In the genomic region with DNA sequence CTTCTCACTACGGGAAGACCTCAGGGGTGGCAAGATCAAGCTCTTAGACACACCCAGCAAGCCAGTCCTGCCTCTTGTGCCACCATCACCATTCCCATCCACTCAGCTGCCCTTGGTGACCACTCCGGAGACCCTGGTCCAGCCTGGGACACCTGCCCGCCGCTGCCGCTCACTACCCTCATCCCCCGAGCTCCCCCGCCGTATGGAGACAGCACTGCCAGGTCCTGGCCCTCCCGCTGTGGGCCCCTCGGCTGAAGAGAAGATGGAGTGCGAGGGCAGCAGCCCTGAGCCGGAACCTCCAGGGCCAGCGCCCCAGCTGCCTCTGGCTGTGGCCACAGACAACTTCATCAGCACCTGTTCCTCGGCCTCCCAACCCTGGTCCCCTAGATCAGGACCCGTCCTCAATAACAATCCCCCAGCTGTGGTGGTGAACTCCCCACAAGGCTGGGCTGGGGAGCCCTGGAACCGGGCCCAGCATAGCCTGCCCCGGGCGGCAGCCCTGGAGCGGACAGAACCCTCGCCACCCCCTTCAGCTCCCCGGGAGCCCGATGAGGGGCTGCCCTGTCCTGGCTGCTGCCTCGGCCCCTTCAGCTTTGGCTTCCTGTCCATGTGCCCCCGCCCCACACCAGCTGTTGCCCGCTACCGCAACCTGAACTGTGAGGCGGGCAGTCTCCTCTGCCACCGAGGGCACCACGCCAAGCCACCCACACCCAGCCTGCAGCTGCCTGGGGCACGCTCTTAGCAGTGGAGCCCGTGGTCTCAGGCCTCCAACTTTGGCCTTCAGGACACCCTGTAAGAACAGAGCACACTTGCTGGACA, we compare ENCODE assay signal across 18 cellular contexts. TPM values are rescaled to one million over a fixed set of nuclear protein-coding genes. Genes with fewer than 3 reads are reported as not detected.
DNase-seq lines count a peak whose midpoint lies in the region; ATAC-seq and TF ChIP-seq lines count a peak whose summit lies in the region.
"Had no signal": no experiment of that assay in that cellular context is flagged by ENCODE, and none has a peak within 500 bp of the region (broad histone marks: within the 10 kb centered on the region; RNA-seq: fewer than 3 reads in every experiment).

No MANE protein-coding gene starts in this region.

- no peak overlapping the region for H3K4me3 Mint-ChIP-seq in stimulated activated memory B cell treated with anti-CD40 and anti-IgM and Interleukin-4, amounts not matched to agents 10 μg/mL and 1 μg/mL and 100 μg/mL, for 72 hours
- H3K4me3 Mint-ChIP-seq: H9 had no signal

- DNase-seq in LHCN-M2 (ENCODE audit: low read depth) (peak; percentile 93), coronary artery (ENCODE audit: low spot score) (peak; percentile 73), skeletal muscle cell (ENCODE audit: low read depth) (peak; percentile 53), germinal center (ENCODE audit: low spot score) (no peak), ecto neural progenitor cell (ENCODE audit: low spot score) (no peak), NCI-H2107 treated with DMSO at 0.1 percent for 48 hours (lab: John Stamatoyannopoulos, UW; ENCODE audit: unreplicated experiment) (no peak)
- DNase-seq: DMS153, EL, H9, NCI-H1048, NCI-H2107, NCI-H446, PC-9 had no signal

- H3K27me3 Mint-ChIP-seq in stimulated activated memory B cell treated with anti-CD40 and anti-IgM and Interleukin-4, amounts not matched to agents 10 μg/mL and 1 μg/mL and 100 μg/mL, for 72 hours, result no peaks in the 10 kb centered on the region

- H3K27ac ChIP-seq in coronary artery, result peak overlapping the region in 1 of 2 donors; percentile 5
- H3K27ac ChIP-seq: PC-9, SK-N-MC had no signal

- H3K27ac Mint-ChIP-seq in stimulated activated memory B cell treated with anti-CD40 and anti-IgM and Interleukin-4, amounts not matched to agents 10 μg/mL and 1 μg/mL and 100 μg/mL, for 72 hours, result no peak overlapping the region
- H3K27ac Mint-ChIP-seq: H9 had no signal

- no peak for TF ChIP-seq CTCF in coronary artery (IDR thresholded peaks at IDR 0.05)

- H3K4me3 ChIP-seq in coronary artery, result no peak overlapping the region
- H3K4me3 ChIP-seq in skeletal muscle cell (ENCODE audit: low read depth, low read length), result no peak overlapping the region
- H3K4me3 ChIP-seq: BLaER1 treated with 17β-estradiol and CSF1 and Interleukin-3, amounts not matched to agents 10 nM and 100 nM; PC-9; SK-N-MC had no signal

- H3K4me1 Mint-ChIP-seq in stimulated activated memory B cell treated with anti-CD40 and anti-IgM and Interleukin-4, amounts not matched to agents 10 μg/mL and 1 μg/mL and 100 μg/mL, for 72 hours, result peaks cover 49% of the 10 kb centered on the region

- peaks cover 30% of the 10 kb centered on the region for H3K36me3 Mint-ChIP-seq in stimulated activated memory B cell treated with anti-CD40 and anti-IgM and Interleukin-4, amounts not matched to agents 10 μg/mL and 1 μg/mL and 100 μg/mL, for 72 hours

- no peaks in the 10 kb centered on the region for H3K9me3 Mint-ChIP-seq in stimulated activated memory B cell treated with anti-CD40 and anti-IgM and Interleukin-4, amounts not matched to agents 10 μg/mL and 1 μg/mL and 100 μg/mL, for 72 hours
- H3K9me3 Mint-ChIP-seq: H9 had no signal

- no peak for ATAC-seq in stimulated activated memory B cell treated with anti-CD40 and anti-IgM and Interleukin-4, amounts not matched to agents 10 μg/mL and 1 μg/mL and 100 μg/mL, for 72 hours

RNA-seq across cellular contexts. Expression of a gene that starts 4.1 kb away (rescaled TPM):
- total RNA-seq in LHCN-M2 (2014; rRNA removed), result 21.7 and 26.8 TPM in 2 replicates
- polyA plus RNA-seq in LHCN-M2 (2012), result 37.5 TPM

RNA-seq across cellular contexts. Expression of a gene that starts 9.0 kb away (rescaled TPM):
- 1.2 and 1.4 TPM in 2 replicates for total RNA-seq in LHCN-M2 (2014; rRNA removed)
- 0.95 TPM for polyA plus RNA-seq in LHCN-M2 (2012)
- total RNA-seq: HT-29 had no signal

RNA-seq across cellular contexts. Expression of a gene that starts 41.5 kb away (rescaled TPM):
- total RNA-seq in LHCN-M2 (2014; rRNA removed), result 0.26 and 0.63 TPM in 2 replicates
- polyA plus RNA-seq in LHCN-M2 (2012), result 0.09 TPM
- total RNA-seq: HT-29, PC-9 had no signal
- polyA plus RNA-seq: AG04450 had no signal

RNA-seq across cellular contexts. Expression of a gene that starts 48.6 kb away (rescaled TPM):
- 5,651 and 6,728 TPM in 2 replicates for total RNA-seq in LHCN-M2 (2014; rRNA removed)
- polyA plus RNA-seq in LHCN-M2 (2012), result 16.9 TPM

RNA-seq across cellular contexts. Expression of a gene that starts 48.9 kb away (rescaled TPM):
- total RNA-seq in LHCN-M2 (2014; rRNA removed), result 11.1 and 13.3 TPM in 2 replicates
- polyA plus RNA-seq in LHCN-M2 (2012), result 36.5 TPM

Comparison
In these comparisons a context has a peak if more than half of its experiments do, and no peak if none do; other contexts are left out.
1. DNase-seq: peak in LHCN-M2 (single experiment), coronary artery (single experiment) and skeletal muscle cell (single experiment); none in germinal center (single experiment), ecto neural progenitor cell (single experiment) and NCI-H2107 treated with DMSO at 0.1 percent for 48 hours (single experiment).